In genomic region chr10:35194906-35195305, GRCh38 we compare ENCODE assay signal across 1 cellular context.
TF ChIP-seq lines count a peak whose summit lies in the region.

No MANE protein-coding gene starts in this region.

TF ChIP-seq in K562, 482 proteins besides CTCF, POLR2A, EP300 and RAD21 (continued from another document and continues in another):
- TF ChIP-seq TSHZ1 (CRISPR knock-in tag; IDR thresholded peaks at IDR 0.05) (no peak), EWSR1 (IDR thresholded peaks at IDR 0.05; ENCODE audit: borderline replicate concordance, low read depth, partially characterized antibody) (no peak), JUND (IDR thresholded peaks at IDR 0.05; ENCODE audit: borderline replicate concordance, low read depth, low read length) (peak; percentile 78; the same call in 1 of the 2 replicates), JUND (tag; IDR thresholded peaks at IDR 0.05; ENCODE audit: borderline replicate concordance, low read depth, low read length) (peak; percentile 60; the same call in 1 of the 3 replicates), E2F1 (CRISPR knock-in tag; IDR thresholded peaks at IDR 0.05) (no peak), MYBL2 (IDR thresholded peaks at IDR 0.05; ENCODE audit: low read depth) (no peak), MYBL2 (CRISPR knock-in tag; IDR thresholded peaks at IDR 0.05; ENCODE audit: borderline replicate concordance) (no peak), IRF2 (CRISPR knock-in tag; IDR thresholded peaks at IDR 0.05) (no peak), CREM (IDR thresholded peaks at IDR 0.05; ENCODE audit: low read depth) (peak; percentile 97), PHF21A (IDR thresholded peaks at IDR 0.05; ENCODE audit: borderline replicate concordance, low read depth) (no peak), JUN (IDR thresholded peaks at IDR 0.05; ENCODE audit: borderline replicate concordance, low read depth, low read length) (peak; percentile 59; the same call in 1 of the 2 replicates), JUN (CRISPR knock-in tag; IDR thresholded peaks at IDR 0.05; ENCODE audit: borderline replicate concordance) (no peak), JUNB (CRISPR knock-in tag; conservative IDR thresholded peaks at IDR 0.05) (no peak), ZNF584 (CRISPR knock-in tag; IDR thresholded peaks at IDR 0.05; ENCODE audit: low read depth) (0 out of 2 replicates have a peak, but pooled peaks have one; percentile 1), PBX2 (CRISPR knock-in tag; IDR thresholded peaks at IDR 0.05; ENCODE audit: low read depth) (no peak), PBX2 (tag; conservative IDR thresholded peaks at IDR 0.05; ENCODE audit: low read depth) (0 out of 2 replicates have a peak, but pooled peaks have one; percentile 17), SNAPC5 (CRISPR knock-in tag; IDR thresholded peaks at IDR 0.05) (no peak), MTA3 (IDR thresholded peaks at IDR 0.05; ENCODE audit: borderline replicate concordance) (peak; percentile 72; the same call in 1 of the 2 replicates), GABPB2 (CRISPR knock-in tag; conservative IDR thresholded peaks at IDR 0.05) (no peak), ZKSCAN8 (CRISPR knock-in tag; IDR thresholded peaks at IDR 0.05) (no peak), ZNF766 (CRISPR knock-in tag; conservative IDR thresholded peaks at IDR 0.05) (peak; percentile 74; the same call in 1 of the 2 replicates), NR2C1 (IDR thresholded peaks at IDR 0.05) (no peak), NR2C1 (tag; IDR thresholded peaks at IDR 0.05) (no peak), ZNF274 (IDR thresholded peaks at IDR 0.05; ENCODE audit: borderline replicate concordance, low read depth, low read length) (no peak), E2F5 (CRISPR knock-in tag; IDR thresholded peaks at IDR 0.05) (no peak), PKNOX1 (IDR thresholded peaks at IDR 0.05) (peak; percentile 64), L3MBTL2 (IDR thresholded peaks at IDR 0.05) (peak; percentile 75; the same call in 1 of the 2 replicates), THRA (IDR thresholded peaks at IDR 0.05) (no peak), POLR3A (IDR thresholded peaks at IDR 0.05; ENCODE audit: borderline replicate concordance, extremely low read depth, insufficient read depth, insufficient read length) (no peak), ZNF282 (CRISPR knock-in tag; IDR thresholded peaks at IDR 0.05) (no peak), ZNF449 (CRISPR knock-in tag; IDR thresholded peaks at IDR 0.05) (no peak), SLC30A9 (CRISPR knock-in tag; IDR thresholded peaks at IDR 0.05) (no peak), RBM15 (IDR thresholded peaks at IDR 0.05; ENCODE audit: insufficient read depth, low read length) (no peak), FOXK1 (CRISPR knock-in tag; IDR thresholded peaks at IDR 0.05; ENCODE audit: borderline replicate concordance) (no peak), NR0B1 (IDR thresholded peaks at IDR 0.05; ENCODE audit: partially characterized antibody) (no peak), C11orf30 (IDR thresholded peaks at IDR 0.05; ENCODE audit: low read depth) (peak; percentile 59), HOXB6 (CRISPR knock-in tag; IDR thresholded peaks at IDR 0.05; ENCODE audit: borderline replicate concordance) (no peak), ZNF232 (CRISPR knock-in tag; IDR thresholded peaks at IDR 0.05) (no peak), NCOA1 (IDR thresholded peaks at IDR 0.05; ENCODE audit: low read depth) (peak; percentile 61; the same call in 1 of the 2 replicates), TBL1XR1 (IDR thresholded peaks at IDR 0.05; ENCODE audit: low read length in 2 of 2) (peak in 1 of 2 experiments; percentile 52; a peak in 1 of 4 replicates)
